Comparison of ENCODE assay signal across 17 cellular contexts in the genomic region with DNA sequence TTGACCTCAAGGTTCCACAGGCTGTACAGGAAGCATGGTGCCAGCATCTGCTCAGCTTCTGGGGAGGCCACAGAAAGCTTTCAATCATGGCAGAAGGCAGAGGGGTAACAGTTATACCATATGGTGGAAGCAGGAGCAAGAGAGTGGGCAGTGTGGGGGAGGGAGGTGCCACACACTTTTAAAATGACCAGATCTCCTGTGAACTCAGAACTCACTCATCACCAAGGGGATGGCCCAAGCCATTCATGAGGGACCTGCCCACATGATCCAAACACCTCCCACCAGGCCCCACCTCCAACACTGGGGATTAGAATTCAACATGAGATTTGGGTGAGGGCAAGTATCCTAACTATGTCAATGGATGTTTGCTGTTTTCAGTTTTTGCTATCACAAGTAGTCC. TPM values are rescaled to one million over a fixed set of nuclear protein-coding genes. Genes with fewer than 3 reads are reported as not detected.
DNase-seq lines count a peak whose midpoint lies in the region; ATAC-seq and TF ChIP-seq lines count a peak whose summit lies in the region.
"Had no signal": no experiment of that assay in that cellular context is flagged by ENCODE, and none has a peak within 500 bp of the region (broad histone marks: within the 10 kb centered on the region; RNA-seq: fewer than 3 reads in every experiment).

No MANE protein-coding gene starts in this region.

- H3F3A ChIP-seq in OCI-LY1 (ENCODE audit: insufficient read depth, low read length) = peaks cover 11% of the 10 kb centered on the region

- peaks cover 65% of the 10 kb centered on the region for H3K4me1 Mint-ChIP-seq in activated naive CD8-positive, alpha-beta T cell treated with anti-CD3 and anti-CD28 coated beads, Interleukin-2, amount 10 ng/mL, durations not matched to agents 7 days and 5 days
- H3K4me1 Mint-ChIP-seq in stimulated activated memory B cell treated with anti-CD40 and anti-IgM and Interleukin-4, amounts not matched to agents 10 μg/mL and 1 μg/mL and 100 μg/mL, for 72 hours = peaks cover 72% of the 10 kb centered on the region

- H3K27me3 ChIP-seq in OCI-LY1 (ENCODE audit: insufficient read depth, low read length) = no peaks in the 10 kb centered on the region
- H3K27me3 ChIP-seq: dorsolateral prefrontal cortex, left lung, testis had no signal

- POLR2A ChIA-PET in activated naive CD8-positive, alpha-beta T cell treated with anti-CD3 and anti-CD28 coated beads, Interleukin-2, amount 10 ng/mL, durations not matched to agents 7 days and 5 days (lab: Charles Lee) = interaction anchor here (5.6 kb wide), 1 partner anchor 9 kb away, joined by 51 read pairs; no protein-coding TSS in a partner anchor

- peak overlapping the region; percentile 49; the same call in 1 of the 2 replicates for H3K4me2 ChIP-seq in OCI-LY1 (ENCODE audit: low read length)

- H3K79me2 ChIP-seq in OCI-LY1 (ENCODE audit: insufficient read depth, low read length) = peaks cover 83% of the 10 kb centered on the region

- H3K9me3 ChIP-seq in OCI-LY1 (ENCODE audit: low read length) = no peaks in the 10 kb centered on the region
- H3K9me3 ChIP-seq: left lung, testis had no signal

- H3K9ac ChIP-seq in OCI-LY1 (ENCODE audit: low read length) = no peak overlapping the region; the same call in 1 of the 2 replicates

- no peak for TF ChIP-seq CTCF in OCI-LY1 (IDR thresholded peaks at IDR 0.05; ENCODE audit: low read length)

- DNase-seq in activated naive CD4-positive, alpha-beta T cell treated with Interleukin-2 at 50 U/mL for 16 hours = peak; percentile 32
- no peak for DNase-seq in activated naive CD4-positive, alpha-beta T cell (lab: John Stamatoyannopoulos, UW)
- no peak for DNase-seq in activated naive CD8-positive, alpha-beta T cell treated with anti-CD3 and anti-CD28 coated beads, Interleukin-2, amount 10 ng/mL, durations not matched to agents 7 days and 5 days
- no peak for DNase-seq in activated CD4-positive, CD25-positive, alpha-beta regulatory T cell treated with anti-CD3 and anti-CD28 coated beads, Interleukin-2, amount 50 U/mL, for 72 hours
- DNase-seq: activated CD4-positive, alpha-beta T cell treated with anti-CD3 and anti-CD28 coated beads, Interleukin-2, amount 50 U/mL, for 4 hours; activated effector memory CD4-positive, alpha-beta T cell treated with anti-CD3 and anti-CD28 coated beads, Interleukin-2, amount 50 U/mL, for 16 hours; dorsolateral prefrontal cortex; left lung; MV-4-11; NCI-H2029; NCI-H446; testis had no signal

- no peaks in the 10 kb centered on the region for H4K20me1 ChIP-seq in OCI-LY1 (ENCODE audit: insufficient read depth, low read length)

- no peak overlapping the region for H3K4me3 ChIP-seq in OCI-LY1 (ENCODE audit: low read depth, low read length, poor library complexity, severe bottlenecking)
- H3K4me3 ChIP-seq: dorsolateral prefrontal cortex, left lung, testis had no signal

- H3K4me3 Mint-ChIP-seq in activated naive CD8-positive, alpha-beta T cell treated with anti-CD3 and anti-CD28 coated beads, Interleukin-2, amount 10 ng/mL, durations not matched to agents 7 days and 5 days = peak overlapping the region; percentile 49
- no peak overlapping the region for H3K4me3 Mint-ChIP-seq in stimulated activated memory B cell treated with anti-CD40 and anti-IgM and Interleukin-4, amounts not matched to agents 10 μg/mL and 1 μg/mL and 100 μg/mL, for 72 hours
- H3K4me3 Mint-ChIP-seq: brain had no signal

- peaks cover 37% of the 10 kb centered on the region for H3K36me3 ChIP-seq in OCI-LY1 (ENCODE audit: insufficient read depth, low read length)

- peaks cover 1% of the 10 kb centered on the region for H3K9me3 Mint-ChIP-seq in activated naive CD8-positive, alpha-beta T cell treated with anti-CD3 and anti-CD28 coated beads, Interleukin-2, amount 10 ng/mL, durations not matched to agents 7 days and 5 days
- no peaks in the 10 kb centered on the region for H3K9me3 Mint-ChIP-seq in stimulated activated memory B cell treated with anti-CD40 and anti-IgM and Interleukin-4, amounts not matched to agents 10 μg/mL and 1 μg/mL and 100 μg/mL, for 72 hours

- peak overlapping the region; percentile 66 for H3K27ac Mint-ChIP-seq in activated naive CD8-positive, alpha-beta T cell treated with anti-CD3 and anti-CD28 coated beads, Interleukin-2, amount 10 ng/mL, durations not matched to agents 7 days and 5 days
- peak overlapping the region; percentile 25 for H3K27ac Mint-ChIP-seq in stimulated activated memory B cell treated with anti-CD40 and anti-IgM and Interleukin-4, amounts not matched to agents 10 μg/mL and 1 μg/mL and 100 μg/mL, for 72 hours

- H3K9me2 ChIP-seq in OCI-LY1 (ENCODE audit: low read depth, low read length) = no peaks in the 10 kb centered on the region

- H3K4me1 ChIP-seq in OCI-LY1 (ENCODE audit: insufficient read depth, low read length, severe bottlenecking) = peaks cover 52% of the 10 kb centered on the region
- H3K4me1 ChIP-seq: testis had no signal

- H3K27me3 Mint-ChIP-seq in activated naive CD8-positive, alpha-beta T cell treated with anti-CD3 and anti-CD28 coated beads, Interleukin-2, amount 10 ng/mL, durations not matched to agents 7 days and 5 days = no peaks in the 10 kb centered on the region
- H3K27me3 Mint-ChIP-seq in stimulated activated memory B cell treated with anti-CD40 and anti-IgM and Interleukin-4, amounts not matched to agents 10 μg/mL and 1 μg/mL and 100 μg/mL, for 72 hours = no peaks in the 10 kb centered on the region
- H3K27me3 Mint-ChIP-seq: brain had no signal

- H2AFZ ChIP-seq in OCI-LY1 (ENCODE audit: low read length) = no peak overlapping the region

- peak overlapping the region; percentile 87 for H3K27ac ChIP-seq in OCI-LY1 (ENCODE audit: low read depth, low read length, poor library complexity, severe bottlenecking)
- H3K27ac ChIP-seq: left lung, testis had no signal

- H3K36me3 Mint-ChIP-seq in activated naive CD8-positive, alpha-beta T cell treated with anti-CD3 and anti-CD28 coated beads, Interleukin-2, amount 10 ng/mL, durations not matched to agents 7 days and 5 days = peaks cover 34% of the 10 kb centered on the region
- H3K36me3 Mint-ChIP-seq in stimulated activated memory B cell treated with anti-CD40 and anti-IgM and Interleukin-4, amounts not matched to agents 10 μg/mL and 1 μg/mL and 100 μg/mL, for 72 hours = peaks cover 40% of the 10 kb centered on the region

- ATAC-seq in activated naive CD8-positive, alpha-beta T cell treated with anti-CD3 and anti-CD28 coated beads, Interleukin-2, amount 10 ng/mL, durations not matched to agents 7 days and 5 days (ENCODE audit: low read depth) = no peak
- ATAC-seq in stimulated activated memory B cell treated with anti-CD40 and anti-IgM and Interleukin-4, amounts not matched to agents 10 μg/mL and 1 μg/mL and 100 μg/mL, for 72 hours = no peak
- ATAC-seq in HG02852 (IDR thresholded peaks at IDR 0.05; ENCODE audit: unreplicated experiment) (no peak), GM18873 (IDR thresholded peaks at IDR 0.05; ENCODE audit: low FRiP score, unreplicated experiment) (no peak)
- ATAC-seq: left lung had no signal

RNA-seq across cellular contexts. Expression of gene CYFIP2, which starts 16.2 kb away (rescaled TPM):
- 100 to 1,000 TPM; 458 to 480 TPM for total RNA-seq in activated naive CD8-positive, alpha-beta T cell treated with anti-CD3 and anti-CD28 coated beads, Interleukin-2, amount 10 ng/mL, durations not matched to agents 7 days and 5 days
